In genomic region chr22:39327995-39328754, GRCh38 we compare ENCODE assay signal across 16 cellular contexts. TPM values are rescaled to one million over a fixed set of nuclear protein-coding genes. Genes with fewer than 3 reads are reported as not detected.
DNase-seq lines count a peak whose midpoint lies in the region; ATAC-seq and TF ChIP-seq lines count a peak whose summit lies in the region.
"Had no signal": no experiment of that assay in that cellular context is flagged by ENCODE, and none has a peak within 500 bp of the region (broad histone marks: within the 10 kb centered on the region; RNA-seq: fewer than 3 reads in every experiment).

No MANE protein-coding gene starts in this region.

- no peaks in the 10 kb centered on the region for H3K27me3 Mint-ChIP-seq in dendritic cell treated with granulocyte-macrophage colony-stimulating factor and Interleukin-4, amounts not matched to agents 40 ng/mL and 50 ng/mL, for 4 days

- H3K9ac ChIP-seq in BLaER1 treated with 17β-estradiol and CSF1 and Interleukin-3, amounts not matched to agents 10 nM and 100 nM = no peak overlapping the region; a peak in 2 of 22 replicates

- H4K20me1 ChIP-seq in BLaER1 treated with 17β-estradiol and CSF1 and Interleukin-3, amounts not matched to agents 10 nM and 100 nM = no peaks in the 10 kb centered on the region

- no peaks in the 10 kb centered on the region for H3K27me3 ChIP-seq in BLaER1 treated with 17β-estradiol and CSF1 and Interleukin-3, amounts not matched to agents 10 nM and 100 nM
- H3K27me3 ChIP-seq in H7 (ENCODE audit: control insufficient read depth, insufficient read depth, low read length) = no peaks in the 10 kb centered on the region
- H3K27me3 ChIP-seq: Peyer's patch had no signal

- H3K27ac ChIP-seq in BLaER1 treated with 17β-estradiol and CSF1 and Interleukin-3, amounts not matched to agents 10 nM and 100 nM = peak overlapping the region in 7 of 11 experiments; percentile 32 to 67 (median 54); a peak in 12 of 22 replicates
- H3K27ac ChIP-seq: C4-2B, Peyer's patch had no signal

- no peak overlapping the region for H3K4me3 Mint-ChIP-seq in dendritic cell treated with granulocyte-macrophage colony-stimulating factor and Interleukin-4, amounts not matched to agents 40 ng/mL and 50 ng/mL, for 4 days

- H3K36me3 ChIP-seq in BLaER1 treated with 17β-estradiol and CSF1 and Interleukin-3, amounts not matched to agents 10 nM and 100 nM = no peaks in the 10 kb centered on the region
- H3K36me3 ChIP-seq in H7 (replicated peaks; ENCODE audit: control insufficient read depth, insufficient read depth, low read length) = no peaks in the 10 kb centered on the region
- H3K36me3 ChIP-seq: Peyer's patch had no signal

- peaks cover 0 to 58% (median 31%) of the 10 kb centered on the region in 10 experiments; a peak in 14 of 20 replicates for H3K4me1 ChIP-seq in BLaER1 treated with 17β-estradiol and CSF1 and Interleukin-3, amounts not matched to agents 10 nM and 100 nM
- H3K4me1 ChIP-seq: Peyer's patch had no signal

- H3K4me2 ChIP-seq in BLaER1 treated with 17β-estradiol and CSF1 and Interleukin-3, amounts not matched to agents 10 nM and 100 nM = peak overlapping the region in 9 of 11 experiments; percentile 34 to 85 (median 66); a peak in 13 of 22 replicates

- peaks cover 55% of the 10 kb centered on the region for H3K4me1 Mint-ChIP-seq in dendritic cell treated with granulocyte-macrophage colony-stimulating factor and Interleukin-4, amounts not matched to agents 40 ng/mL and 50 ng/mL, for 4 days (ENCODE audit: low read depth)

- no peak for TF ChIP-seq CTCF in omental fat pad (IDR thresholded peaks at IDR 0.05)

- peak overlapping the region; percentile 80 for H3K27ac Mint-ChIP-seq in dendritic cell treated with granulocyte-macrophage colony-stimulating factor and Interleukin-4, amounts not matched to agents 40 ng/mL and 50 ng/mL, for 4 days

- ATAC-seq in omental fat pad (ENCODE audit: low FRiP score) = peak; percentile 34
- ATAC-seq in GM18873 (IDR thresholded peaks at IDR 0.05; ENCODE audit: low FRiP score, unreplicated experiment) = no peak

- no peak overlapping the region for H3K4me3 ChIP-seq in BLaER1 treated with 17β-estradiol and CSF1 and Interleukin-3, amounts not matched to agents 10 nM and 100 nM
- H3K4me3 ChIP-seq in H7 (ENCODE audit: insufficient read depth, low read depth, low read length) = no peak overlapping the region
- H3K4me3 ChIP-seq: Peyer's patch had no signal

- DNase-seq in H7 (peak; percentile 30), omental fat pad (ENCODE audit: low spot score) (no peak), AML-193 (lab: John Stamatoyannopoulos, UW) (no peak), NCI-H1092 (lab: John Stamatoyannopoulos, UW) (no peak)
- DNase-seq in central memory CD4-positive, alpha-beta T cell = no peak
- DNase-seq: COR-L47, Karpas-422, MM.1S, NCI-H2029, NCI-H2171 treated with DMSO at 0.1 percent for 48 hours, Peyer's patch, SHP77 had no signal

- H3K36me3 Mint-ChIP-seq in dendritic cell treated with granulocyte-macrophage colony-stimulating factor and Interleukin-4, amounts not matched to agents 40 ng/mL and 50 ng/mL, for 4 days (ENCODE audit: low read depth) = no peaks in the 10 kb centered on the region

- intact Hi-C loops in dendritic cell treated with granulocyte-macrophage colony-stimulating factor and Interleukin-4, amounts not matched to agents 40 ng/mL and 50 ng/mL, for 4 days (cut with micrococcal nuclease) = no loop called here

- no peaks in the 10 kb centered on the region for H3K9me3 Mint-ChIP-seq in dendritic cell treated with granulocyte-macrophage colony-stimulating factor and Interleukin-4, amounts not matched to agents 40 ng/mL and 50 ng/mL, for 4 days

- H3K9me3 ChIP-seq in BLaER1 treated with 17β-estradiol and CSF1 and Interleukin-3, amounts not matched to agents 10 nM and 100 nM (replicated peaks in 1 of 11) = no peaks in the 10 kb centered on the region
- H3K9me3 ChIP-seq: Peyer's patch had no signal

RNA-seq across cellular contexts. Expression of gene RPL3, which starts 8.8 kb away (rescaled TPM):
- 3,029 and 3,176 TPM in 2 replicates for total RNA-seq in H7 (2014; rRNA removed; shearing (Covaris generic))
- total RNA-seq in omental fat pad = 1,000 to 10,000 TPM; 1,543 to 2,117 (median 1,973) TPM

RNA-seq across cellular contexts. Expression of gene SYNGR1, which starts 21.6 kb away (rescaled TPM):
- 24.4 and 37.9 TPM in 2 replicates for total RNA-seq in H7 (2014; rRNA removed; shearing (Covaris generic))
- 10 to 100 TPM in 2 of 4 donors, 1 to 10 TPM in 2; 4.4 to 11.0 (median 9.9) TPM for total RNA-seq in omental fat pad
